Comparison of ENCODE assay signal across 16 cellular contexts in genomic region chr19:47144630-47145029, GRCh38. TPM values are rescaled to one million over a fixed set of nuclear protein-coding genes. Genes with fewer than 3 reads are reported as not detected.
DNase-seq lines count a peak whose midpoint lies in the region; ATAC-seq and TF ChIP-seq lines count a peak whose summit lies in the region.
"Had no signal": no experiment of that assay in that cellular context is flagged by ENCODE, and none has a peak within 500 bp of the region (broad histone marks: within the 10 kb centered on the region; RNA-seq: fewer than 3 reads in every experiment).

No MANE protein-coding gene starts in this region.

- no peak overlapping the region for H3K27ac Mint-ChIP-seq in GM23338
- peak overlapping the region; percentile 42 for H3K27ac Mint-ChIP-seq in activated T-helper 2 cell treated with anti-CD3 and anti-CD28 coated beads, Interferon-gamma antibody, Interleukin-2, Interleukin-4, amounts not matched to agents 10 μg/mL and 5 μg/mL and 100 μg/mL, durations not matched to agents 14 hours and 24 hours and 36 hours
- H3K27ac Mint-ChIP-seq: CD4-positive, alpha-beta T cell had no signal

- no peaks in the 10 kb centered on the region for H3K9me2 ChIP-seq in GM23338 (ENCODE audit: insufficient read depth)

- 84% methylated on average over 13 of the region's 13 CpGs for WGBS in esophagus muscularis mucosa
- 79 to 83% methylated on average over 13 of the region's 13 CpGs for WGBS in thyroid gland, 2 donors

- H3K9me3 Mint-ChIP-seq in GM23338, result no peaks in the 10 kb centered on the region
- no peaks in the 10 kb centered on the region for H3K9me3 Mint-ChIP-seq in activated T-helper 2 cell treated with anti-CD3 and anti-CD28 coated beads, Interferon-gamma antibody, Interleukin-2, Interleukin-4, amounts not matched to agents 10 μg/mL and 5 μg/mL and 100 μg/mL, durations not matched to agents 14 hours and 24 hours and 36 hours
- H3K9me3 Mint-ChIP-seq: CD4-positive, alpha-beta T cell; H9 had no signal

- peaks cover 85% of the 10 kb centered on the region for H3K36me3 Mint-ChIP-seq in GM23338 (ENCODE audit: low read depth)
- H3K36me3 Mint-ChIP-seq in activated T-helper 2 cell treated with anti-CD3 and anti-CD28 coated beads, Interferon-gamma antibody, Interleukin-2, Interleukin-4, amounts not matched to agents 10 μg/mL and 5 μg/mL and 100 μg/mL, durations not matched to agents 14 hours and 24 hours and 36 hours (ENCODE audit: low read depth), result peaks cover 62% of the 10 kb centered on the region

- H3K27ac ChIP-seq in C4-2B (peak overlapping the region; percentile 67; the same call in 1 of the 2 replicates), GM23338 (ENCODE audit: low read depth) (peak overlapping the region; percentile 51; the same call in 1 of the 2 replicates), esophagus muscularis mucosa (replicated peaks in 1 of 4) (peak overlapping the region; percentile 78 to 86 (median 80)), thyroid gland (no peak overlapping the region)

- peaks cover 100% of the 10 kb centered on the region for H3K79me2 ChIP-seq in GM23338 (replicated peaks; ENCODE audit: insufficient read depth)

- H3K27me3 Mint-ChIP-seq in GM23338 (ENCODE audit: insufficient read depth, low read depth, poor library complexity), result peaks cover 6% of the 10 kb centered on the region
- H3K27me3 Mint-ChIP-seq in activated T-helper 2 cell treated with anti-CD3 and anti-CD28 coated beads, Interferon-gamma antibody, Interleukin-2, Interleukin-4, amounts not matched to agents 10 μg/mL and 5 μg/mL and 100 μg/mL, durations not matched to agents 14 hours and 24 hours and 36 hours (ENCODE audit: low read depth), result no peaks in the 10 kb centered on the region
- H3K27me3 Mint-ChIP-seq: CD4-positive, alpha-beta T cell had no signal

- H3K36me3 ChIP-seq in GM23338 (ENCODE audit: insufficient read depth) (peaks cover 42% of the 10 kb centered on the region), esophagus muscularis mucosa (peaks cover 16 to 60% (median 52%) of the 10 kb centered on the region in 4 donors), thyroid gland (peaks cover 12 to 26% of the 10 kb centered on the region in 2 donors), mucosa of descending colon (ENCODE audit: low read depth) (no peaks in the 10 kb centered on the region)

- H3K4me1 ChIP-seq in GM23338 (ENCODE audit: insufficient read depth), result no peaks in the 10 kb centered on the region
- peaks cover 3 to 51% (median 44%) of the 10 kb centered on the region in 4 donors for H3K4me1 ChIP-seq in esophagus muscularis mucosa
- peaks cover 10 to 20% of the 10 kb centered on the region in 2 donors for H3K4me1 ChIP-seq in thyroid gland
- H3K4me1 ChIP-seq in mucosa of descending colon (ENCODE audit: low read depth), result no peaks in the 10 kb centered on the region
- H3K4me1 ChIP-seq: BE2C had no signal

- TF ChIP-seq CTCF in C4-2B (conservative IDR thresholded peaks at IDR 0.05) (no peak), GM23338 (conservative IDR thresholded peaks at IDR 0.05; ENCODE audit: low read depth in 2 of 2) (no peak), esophagus muscularis mucosa (IDR thresholded peaks at IDR 0.05) (no peak), thyroid gland (IDR thresholded peaks at IDR 0.05) (no peak), mucosa of descending colon (IDR thresholded peaks at IDR 0.05) (no peak)

- H3K27me3 ChIP-seq in GM23338 (ENCODE audit: insufficient read depth) (no peaks in the 10 kb centered on the region), esophagus muscularis mucosa (no peaks in the 10 kb centered on the region), thyroid gland (no peaks in the 10 kb centered on the region)
- H3K27me3 ChIP-seq: BE2C had no signal

- peaks cover 40% of the 10 kb centered on the region for H3F3A ChIP-seq in GM23338 (replicated peaks; ENCODE audit: low read depth)

- H4K20me1 ChIP-seq in GM23338 (replicated peaks; ENCODE audit: insufficient read depth), result peaks cover 55% of the 10 kb centered on the region

- no peak overlapping the region for H2AFZ ChIP-seq in GM23338

- no peak overlapping the region for H3K4me3 ChIP-seq in GM23338
- H3K4me3 ChIP-seq in esophagus muscularis mucosa, result no peak overlapping the region
- no peak overlapping the region for H3K4me3 ChIP-seq in thyroid gland (replicated peaks in 1 of 3)
- H3K4me3 ChIP-seq in mucosa of descending colon, result no peak overlapping the region

- H3K9me3 ChIP-seq in esophagus muscularis mucosa (no peaks in the 10 kb centered on the region), thyroid gland (no peaks in the 10 kb centered on the region), mucosa of descending colon (no peaks in the 10 kb centered on the region)
- H3K9me3 ChIP-seq: BE2C had no signal

- intact Hi-C loops in activated T-helper 2 cell treated with anti-CD3 and anti-CD28 coated beads, Interferon-gamma antibody, Interleukin-2, Interleukin-4, amounts not matched to agents 10 μg/mL and 5 μg/mL and 100 μg/mL, durations not matched to agents 14 hours and 24 hours and 36 hours (cut with micrococcal nuclease), result no loop called here
- intact Hi-C loops in esophagus muscularis mucosa (cut with DNase I), result loop anchor here (5.0 kb wide), 1 partner anchor 48 kb away; no protein-coding TSS in a partner anchor
- intact Hi-C loops in thyroid gland (cut with DNase I), result no loop called here
- intact Hi-C loops in mucosa of descending colon (cut with DNase I, micrococcal nuclease), result loop anchor here in 1 of 2 donors (5.0 kb wide), 1 partner anchor 103 kb away; no protein-coding TSS in a partner anchor

- no peak overlapping the region for H3K4me2 ChIP-seq in GM23338

- no peak for DNase-seq in GM23338 (ENCODE audit: low spot score)
- DNase-seq in activated T-helper 2 cell treated with anti-CD3 and anti-CD28 coated beads, Interferon-gamma antibody, Interleukin-2, Interleukin-4, amounts not matched to agents 10 μg/mL and 5 μg/mL and 100 μg/mL, durations not matched to agents 14 hours and 24 hours and 36 hours (ENCODE audit: low spot score), result no peak
- no peak for DNase-seq in esophagus muscularis mucosa (ENCODE audit: extremely low spot score)
- no peak for DNase-seq in thyroid gland
- DNase-seq in mucosa of descending colon, result no peak
- DNase-seq: ACHN; BE2C; C1 segment of cervical spinal cord; CD4-positive, alpha-beta T cell; DMS153; DMS79; GDM1; H9 had no signal

- peaks cover 5% of the 10 kb centered on the region for H3K4me1 Mint-ChIP-seq in GM23338
- H3K4me1 Mint-ChIP-seq in activated T-helper 2 cell treated with anti-CD3 and anti-CD28 coated beads, Interferon-gamma antibody, Interleukin-2, Interleukin-4, amounts not matched to agents 10 μg/mL and 5 μg/mL and 100 μg/mL, durations not matched to agents 14 hours and 24 hours and 36 hours (ENCODE audit: low read depth), result peaks cover 37% of the 10 kb centered on the region

- H3K4me3 Mint-ChIP-seq in GM23338, result no peak overlapping the region
- no peak overlapping the region for H3K4me3 Mint-ChIP-seq in activated T-helper 2 cell treated with anti-CD3 and anti-CD28 coated beads, Interferon-gamma antibody, Interleukin-2, Interleukin-4, amounts not matched to agents 10 μg/mL and 5 μg/mL and 100 μg/mL, durations not matched to agents 14 hours and 24 hours and 36 hours (ENCODE audit: low read depth)
- H3K4me3 Mint-ChIP-seq: CD4-positive, alpha-beta T cell; H9 had no signal

- no peak for TF ChIP-seq EP300 in esophagus muscularis mucosa (IDR thresholded peaks at IDR 0.05)

- ATAC-seq in GM23338 (no peak), HG03135 (IDR thresholded peaks at IDR 0.05; ENCODE audit: unreplicated experiment) (no peak), mucosa of descending colon (no peak), GM18873 (IDR thresholded peaks at IDR 0.05; ENCODE audit: low FRiP score, unreplicated experiment) (no peak)

- TF ChIP-seq POLR2A in esophagus muscularis mucosa (IDR thresholded peaks at IDR 0.05; ENCODE audit: low read depth), result no peak
- no peak for TF ChIP-seq POLR2A in thyroid gland (IDR thresholded peaks at IDR 0.05)

RNA-seq across cellular contexts. Expression of gene SAE1, which starts 14.0 kb away (rescaled TPM):
- 236 and 258 TPM in 2 replicates for total RNA-seq in GM23338 (2014; rRNA removed; shearing (Covaris generic))
- 108 and 115 TPM in 2 replicates for polyA plus RNA-seq in GM23338 (2016; fragmentation: Nextera tagmentation; extraction: Ambion mirVana)
- total RNA-seq in activated T-helper 2 cell treated with anti-CD3 and anti-CD28 coated beads, Interferon-gamma antibody, Interleukin-2, Interleukin-4, amounts not matched to agents 10 μg/mL and 5 μg/mL and 100 μg/mL, durations not matched to agents 14 hours and 24 hours and 36 hours, result 151 and 154 TPM in 2 replicates
- total RNA-seq in esophagus muscularis mucosa, result 100 to 1,000 TPM; 130 to 143 (median 136) TPM
- total RNA-seq in thyroid gland, result 100 to 1,000 TPM in 3 of 4 donors, 10 to 100 TPM in 1; 79.5 to 119 (median 103) TPM
- total RNA-seq in mucosa of descending colon, result 100 to 1,000 TPM in 1 of 3 donors, 10 to 100 TPM in 2; 41.7 to 133 (median 66.4) TPM

RNA-seq across cellular contexts. Expression of gene ZC3H4, which starts 31.1 kb away (rescaled TPM):
- 33.8 and 36.9 TPM in 2 replicates for total RNA-seq in GM23338 (2014; rRNA removed; shearing (Covaris generic))
- polyA plus RNA-seq in GM23338 (2016; fragmentation: Nextera tagmentation; extraction: Ambion mirVana), result 26.7 and 29.4 TPM in 2 replicates
- 97.1 and 104 TPM in 2 replicates for total RNA-seq in activated T-helper 2 cell treated with anti-CD3 and anti-CD28 coated beads, Interferon-gamma antibody, Interleukin-2, Interleukin-4, amounts not matched to agents 10 μg/mL and 5 μg/mL and 100 μg/mL, durations not matched to agents 14 hours and 24 hours and 36 hours
- total RNA-seq in esophagus muscularis mucosa (10 to 100 TPM; 26.2 to 34.7 (median 30.2) TPM), thyroid gland (10 to 100 TPM; 19.1 to 36.7 (median 31.3) TPM), mucosa of descending colon (10 to 100 TPM; 44.4 to 53.4 (median 52.8) TPM)

Comparison
In these comparisons a context has a peak if more than half of its experiments do, and no peak if none do; other contexts are left out.
1. H3K27ac ChIP-seq: peak in C4-2B (single experiment), GM23338 (single experiment) and esophagus muscularis mucosa (4 of 4); none in thyroid gland (0 of 3).